ENCODE assay signal across 8 cellular contexts in genomic region chr17:19003543-19003965, GRCh38. TPM values are rescaled to one million over a fixed set of nuclear protein-coding genes. Genes with fewer than 3 reads are reported as not detected.
DNase-seq lines count a peak whose midpoint lies in the region; ATAC-seq and TF ChIP-seq lines count a peak whose summit lies in the region.

No MANE protein-coding gene starts in this region.

- H3K9me3 ChIP-seq in AG04450 (ENCODE audit: control insufficient read depth, insufficient read depth, low read length) (no peaks in the 10 kb centered on the region; the same call in 1 of the 2 replicates), HUES6 (ENCODE audit: control insufficient read depth, insufficient read depth, low read depth, low read length) (peaks cover 6% of the 10 kb centered on the region)

- no peaks in the 10 kb centered on the region for H3K27me3 Mint-ChIP-seq in naive B cell

- peaks cover 20 to 37% (median 32%) of the 10 kb centered on the region in 3 donors for H3K4me1 Mint-ChIP-seq in naive B cell

- H3K4me3 Mint-ChIP-seq in naive B cell = peak overlapping the region; percentile 77 to 94 (median 87)

- peak overlapping the region in 3 of 6 donors; percentile 59 to 73 (median 70) for H3K27ac Mint-ChIP-seq in naive B cell

- H3K27ac ChIP-seq in AG04450 (ENCODE audit: low read depth, low read length) (peak overlapping the region; percentile 61), HUES6 (ENCODE audit: low read depth, low read length) (peak overlapping the region; percentile 53; the same call in 1 of the 2 replicates), coronary artery (peak overlapping the region; percentile 69 to 78)

- no peak for DNase-seq in AG04450 (ENCODE audit: low read depth, low spot score)
- DNase-seq in coronary artery (ENCODE audit: low spot score) = no peak
- no peak for DNase-seq in naive B cell
- no peak for DNase-seq in UCSD-AML1 (lab: John Stamatoyannopoulos, UW; ENCODE audit: unreplicated experiment)
- no peak for DNase-seq in NCI-H2171 (lab: John Stamatoyannopoulos, UW)

- peak overlapping the region; percentile 85 for H3K9ac ChIP-seq in HUES6 (ENCODE audit: low read length)

- peaks cover 42% of the 10 kb centered on the region for H3K36me3 ChIP-seq in HUES6 (ENCODE audit: control insufficient read depth, insufficient read depth, low read length)

- H3K27me3 ChIP-seq in AG04450 (ENCODE audit: control insufficient read depth, insufficient read depth, low read length) (no peaks in the 10 kb centered on the region), HUES6 (ENCODE audit: control insufficient read depth, insufficient read depth, low read length) (no peaks in the 10 kb centered on the region)

- H3K9me3 Mint-ChIP-seq in naive B cell = no peaks in the 10 kb centered on the region

- peaks cover 26% of the 10 kb centered on the region for H3K4me1 ChIP-seq in HUES6 (ENCODE audit: control insufficient read depth, insufficient read depth, low read length)

- POLR2A ChIA-PET in AG04450 (lab: Yijun Ruan, JAX) = interaction anchor here (1.1 kb wide), 1 partner anchor 43 kb away, joined by 4 read pairs; no protein-coding TSS in a partner anchor

- no peak for ATAC-seq in naive B cell (ENCODE audit: low read depth in 2 of 2)
- no peak for ATAC-seq in HG02759 (IDR thresholded peaks at IDR 0.05; ENCODE audit: unreplicated experiment)
- ATAC-seq in GM18868 (IDR thresholded peaks at IDR 0.05; ENCODE audit: unreplicated experiment) = no peak

- TF ChIP-seq CTCF in AG04450 (IDR thresholded peaks at IDR 0.05; ENCODE audit: low read depth, low read length) (no peak), coronary artery (IDR thresholded peaks at IDR 0.05) (no peak)

- H3K36me3 Mint-ChIP-seq in naive B cell = no peaks in the 10 kb centered on the region

- CTCF ChIA-PET in AG04450 (lab: Charles Lee) = no interaction called here

- H3K4me3 ChIP-seq in AG04450 (ENCODE audit: low read depth, low read length) (peak overlapping the region; percentile 73), HUES6 (ENCODE audit: low read depth, low read length) (peak overlapping the region; percentile 87), coronary artery (peak overlapping the region; percentile 74)

RNA-seq across cellular contexts. Expression of gene FAM83G, which starts 1.0 kb away (rescaled TPM):
- polyA plus RNA-seq in AG04450 (2011; rRNA removed) (4.8 and 6.1 TPM in 2 replicates), naive B cell (ENCODE audit: low read depth in 6 of 6) (1 to 10 TPM; 2.5 to 4.4 (median 2.9) TPM)
- 8.1 and 9.0 TPM in 2 replicates for polyA minus RNA-seq in AG04450 (2011; rRNA and poly(A)+ RNA removed)

RNA-seq across cellular contexts. Expression of gene GRAP, which starts 43.2 kb away (rescaled TPM):
- polyA plus RNA-seq in AG04450 (2011; rRNA removed) (0.04 and 0.15 TPM in 2 replicates), naive B cell (ENCODE audit: low read depth in 6 of 6) (10 to 100 TPM; 46.2 to 90.5 (median 52.6) TPM)
- 0.09 and 0.56 TPM in 2 replicates for polyA minus RNA-seq in AG04450 (2011; rRNA and poly(A)+ RNA removed)

RNA-seq across cellular contexts. Expression of gene SLC5A10, which starts 51.6 kb away (rescaled TPM):
- polyA plus RNA-seq in AG04450 (2011; rRNA removed) (not detected in 2 replicates), naive B cell (ENCODE audit: low read depth in 6 of 6) (under 1 TPM in 5 of 6 donors, not detected in 1; 0.06 to 0.17 (median 0.10) TPM)
- 0.05 TPM in 1 of 2 replicates, not detected in the other for polyA minus RNA-seq in AG04450 (2011; rRNA and poly(A)+ RNA removed)

Comparison
In these comparisons a context has a peak if more than half of its experiments do, and no peak if none do; other contexts are left out.
1. RNA of gene GRAP, which starts 43.2 kb away (polyA plus RNA-seq): 46.2 to 90.5 TPM in naive B cell; 0.04 to 0.15 TPM in AG04450; every median in the first group is over 10 times any median in the second.
2. Peak in every context shown above with its lines, with median percentiles within 50 percentile points of each other: H3K27ac ChIP-seq and H3K4me3 ChIP-seq.